In genomic region chr4:98484031-98484430, GRCh38 we compare ENCODE assay signal across 16 cellular contexts.
DNase-seq lines count a peak whose midpoint lies in the region; ATAC-seq and TF ChIP-seq lines count a peak whose summit lies in the region.
"Had no signal": no experiment of that assay in that cellular context is flagged by ENCODE, and none has a peak within 500 bp of the region (broad histone marks: within the 10 kb centered on the region; RNA-seq: fewer than 3 reads in every experiment).

No MANE protein-coding gene starts in this region.

- peaks cover 12% of the 10 kb centered on the region for H3K36me3 Mint-ChIP-seq in CD4-positive, CD25-positive, alpha-beta regulatory T cell
- peaks cover 4 to 6% of the 10 kb centered on the region in 2 donors for H3K36me3 Mint-ChIP-seq in activated T-cell treated with anti-CD3 and anti-CD28 coated beads, Interleukin-2, amount 50 U/mL, for 72 hours (ENCODE audit: insufficient read depth in 2 of 2)

- no peak for DNase-seq in CD4-positive, CD25-positive, alpha-beta regulatory T cell
- peak; percentile 20 for DNase-seq in EL
- DNase-seq in activated T-cell treated with anti-CD3 and anti-CD28 coated beads, Interleukin-2, amount 50 U/mL, for 72 hours = no peak
- DNase-seq in foreskin keratinocyte = peak; percentile 68 to 83
- no peak for DNase-seq in NCI-H446 treated with DMSO at 0.1 percent for 48 hours (lab: John Stamatoyannopoulos, UW)
- DNase-seq in ecto neural progenitor cell (ENCODE audit: low spot score) = no peak
- DNase-seq: cerebellar nuclear complex, DMS79 treated with DMSO at 0.1 percent for 48 hours, heart left ventricle, Right ventricle myocardium superior, spleen, substantia nigra had no signal

- no peaks in the 10 kb centered on the region for H3K9me3 Mint-ChIP-seq in CD4-positive, CD25-positive, alpha-beta regulatory T cell
- no peaks in the 10 kb centered on the region for H3K9me3 Mint-ChIP-seq in activated T-cell treated with anti-CD3 and anti-CD28 coated beads, Interleukin-2, amount 50 U/mL, for 72 hours
- H3K9me3 Mint-ChIP-seq: IgD-negative memory B cell had no signal

- H3K27me3 Mint-ChIP-seq in CD4-positive, CD25-positive, alpha-beta regulatory T cell = no peaks in the 10 kb centered on the region
- H3K27me3 Mint-ChIP-seq in activated T-cell treated with anti-CD3 and anti-CD28 coated beads, Interleukin-2, amount 50 U/mL, for 72 hours (ENCODE audit: low read depth) = no peaks in the 10 kb centered on the region
- H3K27me3 Mint-ChIP-seq: IgD-negative memory B cell, progenitor cell of endocrine pancreas had no signal

- H3K27ac Mint-ChIP-seq in CD4-positive, CD25-positive, alpha-beta regulatory T cell = peak overlapping the region in 2 of 3 donors; percentile 43 to 86
- peak overlapping the region; percentile 88 for H3K27ac Mint-ChIP-seq in activated T-cell treated with anti-CD3 and anti-CD28 coated beads, Interleukin-2, amount 50 U/mL, for 72 hours
- H3K27ac Mint-ChIP-seq: IgD-negative memory B cell, progenitor cell of endocrine pancreas had no signal

- H3K4me1 Mint-ChIP-seq in CD4-positive, CD25-positive, alpha-beta regulatory T cell = peaks cover 31 to 80% (median 60%) of the 10 kb centered on the region in 4 donors
- peaks cover 91% of the 10 kb centered on the region for H3K4me1 Mint-ChIP-seq in activated T-cell treated with anti-CD3 and anti-CD28 coated beads, Interleukin-2, amount 50 U/mL, for 72 hours (ENCODE audit: low read depth)

- H3K4me1 ChIP-seq in CD4-positive, CD25-positive, alpha-beta regulatory T cell (ENCODE audit: control insufficient read depth, insufficient read depth, low read length, poor library complexity, severe bottlenecking) = peaks cover 27% of the 10 kb centered on the region
- H3K4me1 ChIP-seq in foreskin keratinocyte = peaks cover 45% of the 10 kb centered on the region
- H3K4me1 ChIP-seq: heart left ventricle had no signal

- H3K27ac ChIP-seq in CD4-positive, CD25-positive, alpha-beta regulatory T cell (ENCODE audit: insufficient read depth, low read length, poor library complexity, severe bottlenecking) = no peak overlapping the region
- H3K27ac ChIP-seq in foreskin keratinocyte = peak overlapping the region; percentile 49
- H3K27ac ChIP-seq: C4-2B, heart left ventricle, spleen had no signal

- no peak for TF ChIP-seq CTCF in foreskin keratinocyte (conservative IDR thresholded peaks at IDR 0.05)

- peak overlapping the region in 1 of 4 donors; percentile 2 for H3K4me3 Mint-ChIP-seq in CD4-positive, CD25-positive, alpha-beta regulatory T cell
- H3K4me3 Mint-ChIP-seq in activated T-cell treated with anti-CD3 and anti-CD28 coated beads, Interleukin-2, amount 50 U/mL, for 72 hours = peak overlapping the region; percentile 80 to 86
- H3K4me3 Mint-ChIP-seq: IgD-negative memory B cell had no signal

- no peak for ATAC-seq in CD4-positive, CD25-positive, alpha-beta regulatory T cell (ENCODE audit: low read depth in 2 of 2)
- ATAC-seq in activated T-cell treated with anti-CD3 and anti-CD28 coated beads, Interleukin-2, amount 50 U/mL, for 72 hours (replicated peaks in 1 of 2) = no peak
- peak; percentile 69 for ATAC-seq in foreskin keratinocyte
- no peak for ATAC-seq in GM19328 (IDR thresholded peaks at IDR 0.05; ENCODE audit: unreplicated experiment)
- ATAC-seq: heart left ventricle had no signal

- H3K4me3 ChIP-seq in CD4-positive, CD25-positive, alpha-beta regulatory T cell (ENCODE audit: low read depth, low read length) = no peak overlapping the region
- H3K4me3 ChIP-seq: heart left ventricle, spleen had no signal

- H3K9me3 ChIP-seq in CD4-positive, CD25-positive, alpha-beta regulatory T cell (ENCODE audit: control insufficient read depth in 2 of 2, low read length in 2 of 2) = no peaks in the 10 kb centered on the region
- H3K9me3 ChIP-seq: heart left ventricle, spleen had no signal

- no peaks in the 10 kb centered on the region for H3K36me3 ChIP-seq in CD4-positive, CD25-positive, alpha-beta regulatory T cell (ENCODE audit: control insufficient read depth, insufficient read depth, low read length)
- H3K36me3 ChIP-seq: heart left ventricle, spleen had no signal

- H3K27me3 ChIP-seq in CD4-positive, CD25-positive, alpha-beta regulatory T cell (ENCODE audit: control insufficient read depth, insufficient read depth, low read length) = no peaks in the 10 kb centered on the region
- H3K27me3 ChIP-seq in foreskin keratinocyte = no peaks in the 10 kb centered on the region
- H3K27me3 ChIP-seq: heart left ventricle, spleen had no signal

Comparison
In these comparisons a context has a peak if more than half of its experiments do, and no peak if none do; other contexts are left out.
1. DNase-seq: peak in EL (single experiment) and foreskin keratinocyte (2 of 2); none in CD4-positive, CD25-positive, alpha-beta regulatory T cell (0 of 3), activated T-cell treated with anti-CD3 and anti-CD28 coated beads, Interleukin-2, amount 50 U/mL, for 72 hours (0 of 2), NCI-H446 treated with DMSO at 0.1 percent for 48 hours (single experiment) and ecto neural progenitor cell (single experiment).